ENCODE assay signal across 8 cellular contexts in genomic region chr16:15765880-15766279, GRCh38.
DNase-seq lines count a peak whose midpoint lies in the region; ATAC-seq and TF ChIP-seq lines count a peak whose summit lies in the region.

No MANE protein-coding gene starts in this region.

- H3K56ac ChIP-seq in IMR-90 (ENCODE audit: extremely low read depth, insufficient read depth, low read length), result no peak overlapping the region

- TF ChIP-seq RAD21 in IMR-90 (IDR thresholded peaks at IDR 0.05; ENCODE audit: low read length), result peak; percentile 80

- no peak overlapping the region for H2AK5ac ChIP-seq in IMR-90 (ENCODE audit: low read depth, low read length)

- TF ChIP-seq EP300 in suprapubic skin (IDR thresholded peaks at IDR 0.05), result no peak

- no peak overlapping the region for H2BK120ac ChIP-seq in IMR-90 (ENCODE audit: low read depth, low read length)

- no peak overlapping the region for H3K4me2 ChIP-seq in IMR-90 (ENCODE audit: low read depth, low read length)

- TF ChIP-seq CTCF in IMR-90 (conservative IDR thresholded peaks at IDR 0.05; ENCODE audit: low read depth, low read length) (peak; percentile 71), suprapubic skin (IDR thresholded peaks at IDR 0.05) (peak; percentile 26 to 55)

- DNase-seq in NCI-H1417 (lab: John Stamatoyannopoulos, UW) (peak; percentile 33 to 77 (median 64)), NCI-H1417 treated with DMSO at 0.1 percent for 48 hours (lab: John Stamatoyannopoulos, UW) (no peak), IMR-90 (peak; percentile 39), T47D (ENCODE audit: low read depth in 1 of 2, low spot score in 1 of 2) (peak; percentile 48 to 77), kidney tubule cell (ENCODE audit: low spot score) (peak; percentile 44), suprapubic skin (ENCODE audit: low spot score in 2 of 2) (no peak)

- no peak overlapping the region for H2AFZ ChIP-seq in IMR-90 (replicated peaks; ENCODE audit: low read length, poor library complexity)

- no peak overlapping the region; the same call in 1 of the 2 replicates for H2BK20ac ChIP-seq in IMR-90 (ENCODE audit: low read depth, low read length)

- H3K4me3 ChIP-seq in IMR-90 (ENCODE audit: insufficient read depth, low read depth, low read length) (no peak overlapping the region), suprapubic skin (no peak overlapping the region)

- H4K8ac ChIP-seq in IMR-90 (ENCODE audit: low read depth in 2 of 2, low read length in 2 of 2), result no peak overlapping the region

- H2BK5ac ChIP-seq in IMR-90 (ENCODE audit: low read depth, low read length, poor library complexity, severe bottlenecking), result no peak overlapping the region

- in situ Hi-C loops in IMR-90 (cut with MboI; ENCODE audit: low sequenced_read_pairs) (loop anchor here (10.0 kb wide), 1 partner anchor 429 kb away; no protein-coding TSS in a partner anchor), T47D (cut with HindIII; ENCODE audit: low pct_unique_long_range_greater_than_20kb, low sequenced_read_pairs) (no loop called here)

- no peaks in the 10 kb centered on the region for H3K9me3 ChIP-seq in IMR-90 (ENCODE audit: control insufficient read depth, insufficient read depth, low read length)
- no peaks in the 10 kb centered on the region for H3K9me3 ChIP-seq in suprapubic skin

- no peaks in the 10 kb centered on the region; the same call in 1 of the 2 replicates for H3K9me1 ChIP-seq in IMR-90 (ENCODE audit: insufficient read depth, low read length)

- H3K27me3 ChIP-seq in IMR-90 (ENCODE audit: control insufficient read depth, insufficient read depth, low read length), result peaks cover 5% of the 10 kb centered on the region
- no peaks in the 10 kb centered on the region for H3K27me3 ChIP-seq in suprapubic skin

- no peak overlapping the region for H3K23ac ChIP-seq in IMR-90 (ENCODE audit: low read depth, low read length)

- H3K4me1 ChIP-seq in IMR-90 (ENCODE audit: control insufficient read depth, insufficient read depth, low read length) (peaks cover 3% of the 10 kb centered on the region), suprapubic skin (no peaks in the 10 kb centered on the region)

- WGBS in IMR-90 (ENCODE audit: extremely low coverage in 2 of 2, insufficient read length in 1 of 2), 2 experiments, result 67% methylated on average over 1 of the region's 3 CpGs; no CpG with 5 or more reads in 1 of the 2 experiments
- WGBS in suprapubic skin, result 60% methylated on average over 3 of the region's 3 CpGs

- ATAC-seq in GM19468 (IDR thresholded peaks at IDR 0.05; ENCODE audit: extremely low read depth, unreplicated experiment), result peak; percentile 52
- ATAC-seq in IMR-90 (ENCODE audit: low read depth), result peak; percentile 89

- H3K9ac ChIP-seq in IMR-90 (ENCODE audit: low read depth, low read length), result no peak overlapping the region

- BruUV-seq in IMR-90 (replicated peaks; lab: Mats Ljungman, UMichigan), result no TSS peak

- H4K5ac ChIP-seq in IMR-90 (ENCODE audit: low read depth, low read length), result no peak overlapping the region

- no peak overlapping the region; the same call in 1 of the 2 replicates for H3K4ac ChIP-seq in IMR-90 (ENCODE audit: low read depth, low read length)

- H2AK9ac ChIP-seq in IMR-90 (replicated peaks; ENCODE audit: low read depth, low read length, poor library complexity), result peak overlapping the region; percentile 23

- H4K20me1 ChIP-seq in IMR-90 (ENCODE audit: insufficient read depth, low read length), result no peaks in the 10 kb centered on the region

- no peaks in the 10 kb centered on the region for H3K79me1 ChIP-seq in IMR-90 (ENCODE audit: low read depth in 1 of 2, low read length in 2 of 2)

- H3K14ac ChIP-seq in IMR-90 (replicated peaks; ENCODE audit: low read depth, low read length), result no peak overlapping the region

- POLR2A ChIA-PET in IMR-90 (lab: Charles Lee; ENCODE audit: unreplicated experiment), result no interaction called here

- CTCF ChIA-PET in IMR-90 (lab: Yijun Ruan, JAX), result interaction anchor here (1.0 to 1.8 kb wide), 3 partner anchors 8 to 15 kb away, joined by 3 to 5 read pairs (median 4); no protein-coding TSS in a partner anchor

- dilution Hi-C loops in IMR-90 (cut with HindIII; ENCODE audit: low sequenced_read_pairs, unreplicated experiment), result no loop called here

- H3K27ac ChIP-seq in IMR-90 (ENCODE audit: insufficient read depth, low read length) (no peak overlapping the region), suprapubic skin (no peak overlapping the region)

- intact Hi-C loops in IMR-90 (cut with micrococcal nuclease), result loop anchor here (5.0 kb wide), 2 partner anchors 56 to 361 kb away; no protein-coding TSS in a partner anchor

- no peak overlapping the region for H4K91ac ChIP-seq in IMR-90 (ENCODE audit: insufficient read depth, low read depth, low read length)

- TF ChIP-seq POLR2A in IMR-90 (IDR thresholded peaks at IDR 0.05; ENCODE audit: low read depth, low read length) (no peak), suprapubic skin (IDR thresholded peaks at IDR 0.05) (no peak)

- no peaks in the 10 kb centered on the region for H3K36me3 ChIP-seq in IMR-90 (ENCODE audit: control insufficient read depth, insufficient read depth, low read length)
- no peaks in the 10 kb centered on the region for H3K36me3 ChIP-seq in suprapubic skin

- no peak overlapping the region for H3K18ac ChIP-seq in IMR-90 (ENCODE audit: low read depth, low read length)

- H2BK15ac ChIP-seq in IMR-90 (ENCODE audit: low read depth, low read length), result no peak overlapping the region

TF ChIP-seq in IMR-90, 13 proteins besides CTCF, POLR2A, EP300 and RAD21:
- no peak for TF ChIP-seq MAFK (IDR thresholded peaks at IDR 0.05; ENCODE audit: low read depth, low read length)
- TF ChIP-seq SMC3 (IDR thresholded peaks at IDR 0.05; ENCODE audit: low read depth, low read length), result peak; percentile 65
- no peak for TF ChIP-seq FOS (IDR thresholded peaks at IDR 0.05; ENCODE audit: low read depth, low read length)

TF ChIP-seq in PFSK-1, 5 proteins besides CTCF, POLR2A, EP300 and RAD21:
- no peak for TF ChIP-seq SIN3A (IDR thresholded peaks at IDR 0.05; ENCODE audit: borderline replicate concordance, insufficient read depth, low read length)
- no peak for TF ChIP-seq POLR2AphosphoS5 (IDR thresholded peaks at IDR 0.05; ENCODE audit: low read depth, low read length)
- TF ChIP-seq FOXP2 (optimal IDR thresholded peaks at IDR 0.05; ENCODE audit: borderline replicate concordance, extremely low read depth, extremely low read length, insufficient read depth), result no peak
- TF ChIP-seq TAF1 (IDR thresholded peaks at IDR 0.05; ENCODE audit: borderline replicate concordance, insufficient read depth, low read length), result no peak
- TF ChIP-seq REST (IDR thresholded peaks at IDR 0.05; ENCODE audit: insufficient read depth in 1 of 2, low read depth in 2 of 2, low read length in 2 of 2), result peak; percentile 48 to 87; a peak in 2 of 4 replicates

Comparison
In these comparisons a context has a peak if more than half of its experiments do, and no peak if none do; other contexts are left out.
1. DNase-seq: peak in NCI-H1417 (3 of 3), IMR-90 (single experiment), T47D (2 of 2) and kidney tubule cell (single experiment); none in NCI-H1417 treated with DMSO at 0.1 percent for 48 hours (single experiment) and suprapubic skin (0 of 2).